8 cellular contexts compared by ENCODE assay signal in genomic region chr7:66654275-66655112, GRCh38. TPM values are rescaled to one million over a fixed set of nuclear protein-coding genes. Genes with fewer than 3 reads are reported as not detected.
DNase-seq lines count a peak whose midpoint lies in the region; ATAC-seq and TF ChIP-seq lines count a peak whose summit lies in the region.

No MANE protein-coding gene starts in this region.

- H3K4me1 Mint-ChIP-seq in WTC11: peaks cover 11% of the 10 kb centered on the region
- peaks cover 19 to 25% of the 10 kb centered on the region in 2 donors for H3K4me1 Mint-ChIP-seq in immature natural killer cell

- H3K27me3 Mint-ChIP-seq in WTC11 (ENCODE audit: low read depth) (no peaks in the 10 kb centered on the region), immature natural killer cell (ENCODE audit: low read depth in 3 of 3) (peaks cover 10 to 14% (median 12%) of the 10 kb centered on the region in 3 donors)

- H3K36me3 Mint-ChIP-seq in WTC11: no peaks in the 10 kb centered on the region
- H3K36me3 Mint-ChIP-seq in immature natural killer cell: no peaks in the 10 kb centered on the region

- peak overlapping the region; percentile 85 to 92 for H3K4me3 ChIP-seq in cardiac fibroblast (replicated peaks in 1 of 2; ENCODE audit: low read depth in 2 of 2, low read length in 2 of 2)

- peak; percentile 97 for DNase-seq in AG08395 (ENCODE audit: low spot score)
- peak; percentile 99 for DNase-seq in NCI-H2227 (lab: John Stamatoyannopoulos, UW; ENCODE audit: unreplicated experiment)
- peak; percentile 98 for DNase-seq in WTC11 (ENCODE audit: low spot score)
- peak; percentile 97 to 99 for DNase-seq in cardiac fibroblast (ENCODE audit: low read depth in 2 of 2)
- DNase-seq in immature natural killer cell: peak; percentile 98 to 99 (median 99)
- peak; percentile 94 for DNase-seq in smooth muscle cell of the brain vasculature (ENCODE audit: low read depth, low spot score)

- ATAC-seq in GM18909 (IDR thresholded peaks at IDR 0.05; ENCODE audit: poor library complexity, unreplicated experiment) (peak; percentile 94), HG03159 (IDR thresholded peaks at IDR 0.05; ENCODE audit: unreplicated experiment) (peak; percentile 92), WTC11 (peak; percentile 90)

- CTCF ChIA-PET in WTC11 (lab: Charles Lee): interaction anchor here (0.6 to 3.5 kb wide), 4 partner anchors 48 to 624 kb away, joined by 3 to 18 read pairs (median 3); no protein-coding TSS in a partner anchor

- peak overlapping the region; percentile 99 for H3K27ac Mint-ChIP-seq in WTC11
- peak overlapping the region; percentile 97 to 99 (median 98) for H3K27ac Mint-ChIP-seq in immature natural killer cell

- POLR2A ChIA-PET in WTC11 (lab: Charles Lee): interaction anchor here (0.6 to 1.5 kb wide), 7 partner anchors 17 to 317 kb away, joined by 3 to 8 read pairs (median 3); partner anchors contain the start of genes KCTD7 and RABGEF1

- no peak for TF ChIP-seq CTCF in WTC11 (IDR thresholded peaks at IDR 0.05)
- no peak for TF ChIP-seq CTCF in cardiac fibroblast (IDR thresholded peaks at IDR 0.05; ENCODE audit: low read depth, low read length)

- H3K9me3 Mint-ChIP-seq in WTC11 (no peaks in the 10 kb centered on the region), immature natural killer cell (no peaks in the 10 kb centered on the region)

- peak overlapping the region; percentile 92 for H3K4me3 Mint-ChIP-seq in WTC11
- H3K4me3 Mint-ChIP-seq in immature natural killer cell: peak overlapping the region; percentile 94 to 99 (median 97)

TF ChIP-seq in WTC11, 78 proteins besides CTCF, POLR2A, EP300 and RAD21 (continues in another document):
- TF ChIP-seq NR3C1 (CRISPR knock-in tag; conservative IDR thresholded peaks at IDR 0.05; ENCODE audit: low read depth) (no peak), ETV6 (CRISPR knock-in tag; IDR thresholded peaks at IDR 0.05) (peak; percentile 85; the same call in 1 of the 2 replicates), ATF1 (CRISPR knock-in tag; IDR thresholded peaks at IDR 0.05) (peak; percentile 58; the same call in 1 of the 2 replicates), NR1H2 (CRISPR knock-in tag; IDR thresholded peaks at IDR 0.05) (no peak), USF2 (CRISPR knock-in tag; IDR thresholded peaks at IDR 0.05) (peak; percentile 78), MYBL2 (CRISPR knock-in tag; IDR thresholded peaks at IDR 0.05) (peak; percentile 38; the same call in 1 of the 2 replicates), E2F4 (CRISPR knock-in tag; IDR thresholded peaks at IDR 0.05; ENCODE audit: borderline replicate concordance, low read depth) (no peak), HMGXB4 (CRISPR knock-in tag; IDR thresholded peaks at IDR 0.05) (peak; percentile 93), NR2C2 (CRISPR knock-in tag; IDR thresholded peaks at IDR 0.05) (0 out of 2 replicates have a peak, but pooled peaks have one; percentile 42), FOXP4 (CRISPR knock-in tag; IDR thresholded peaks at IDR 0.05) (peak; percentile 83; the same call in 1 of the 2 replicates), E2F5 (CRISPR knock-in tag; IDR thresholded peaks at IDR 0.05) (peak; percentile 66), ATF2 (CRISPR knock-in tag; IDR thresholded peaks at IDR 0.05; ENCODE audit: borderline replicate concordance, low read depth) (no peak), MAX (CRISPR knock-in tag; IDR thresholded peaks at IDR 0.05) (peak; percentile 90), FOXP1 (CRISPR knock-in tag; IDR thresholded peaks at IDR 0.05; ENCODE audit: borderline replicate concordance) (peak; percentile 91), ZNF416 (CRISPR knock-in tag; IDR thresholded peaks at IDR 0.05) (0 out of 2 replicates have a peak, but pooled peaks have one; percentile 66), IRF1 (CRISPR knock-in tag; IDR thresholded peaks at IDR 0.05) (peak; percentile 89), TEAD1 (CRISPR knock-in tag; IDR thresholded peaks at IDR 0.05) (peak; percentile 85; the same call in 1 of the 2 replicates), OVOL2 (CRISPR knock-in tag; IDR thresholded peaks at IDR 0.05; ENCODE audit: borderline replicate concordance) (no peak), ZNF232 (CRISPR knock-in tag; IDR thresholded peaks at IDR 0.05) (peak; percentile 81), SP1 (CRISPR knock-in tag; conservative IDR thresholded peaks at IDR 0.05) (peak; percentile 89)

RNA-seq across cellular contexts. Expression of gene KCTD7, which starts 25.8 kb away (rescaled TPM):
- total RNA-seq in WTC11 (2021): 10.5 to 11.6 TPM (median 10.8 TPM) in 3 replicates
- 10 to 100 TPM in 1 of 3 donors, 1 to 10 TPM in 2; 4.4 to 20.7 (median 7.5) TPM for polyA plus RNA-seq in immature natural killer cell

Comparison
In these comparisons a context has a peak if more than half of its experiments do, and no peak if none do; other contexts are left out.
1. Peak in every context shown above with its lines: DNase-seq, ATAC-seq and H3K4me3 ChIP-seq.